Comparison of ENCODE assay signal across 10 cellular contexts in the genomic region with DNA sequence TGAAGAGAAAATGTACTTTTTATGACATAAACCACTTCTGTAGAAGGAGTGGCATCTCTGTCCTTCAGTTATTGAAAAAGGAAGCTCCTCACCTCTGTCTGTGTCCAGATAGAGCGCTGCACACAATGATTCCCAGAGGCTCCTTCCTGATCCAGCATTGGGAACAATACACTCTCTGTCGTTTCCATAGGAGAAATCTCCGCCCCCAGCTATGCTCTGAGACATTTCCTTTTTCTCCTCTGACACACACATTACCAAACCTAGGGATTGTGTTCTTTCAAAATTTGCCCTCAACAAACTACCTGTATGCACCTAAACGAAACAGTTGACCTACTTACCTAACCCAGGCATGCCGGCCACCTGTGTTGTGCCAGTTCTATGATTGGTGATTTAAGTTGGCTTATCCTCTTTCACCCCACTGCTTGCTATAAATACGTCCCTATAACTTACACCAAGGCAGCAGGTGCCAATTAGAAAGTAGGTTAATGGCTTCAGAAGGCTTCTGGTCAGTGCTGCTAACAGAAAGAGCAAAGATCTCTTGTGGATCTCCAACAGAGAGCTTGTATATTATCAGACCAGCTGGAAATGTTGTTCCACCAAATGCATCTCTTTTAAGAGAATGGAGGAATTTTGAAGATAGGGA.
"Had no signal": no experiment of that assay in that cellular context is flagged by ENCODE, and none has a peak within 500 bp of the region (broad histone marks: within the 10 kb centered on the region; RNA-seq: fewer than 3 reads in every experiment).

No MANE protein-coding gene starts in this region.

- DNase-seq: activated CD4-positive, alpha-beta T cell treated with anti-CD3 and anti-CD28 coated beads, Interleukin-2, amount 50 U/mL, for 1 hour; activated CD8-positive, alpha-beta memory T cell treated with anti-CD3 and anti-CD28 coated beads for 24 hours; anterior cingulate cortex; esophagus squamous epithelium; hippocampal formation; pancreas; stimulated activated CD4-positive, alpha-beta T cell treated with anti-CD3 and anti-CD28 coated beads, Interleukin-12 subunit alpha, Interleukin-12 subunit beta, amount 100 ng/mL, for 4 hours; stimulated activated CD4-positive, alpha-beta T cell treated with anti-CD3 and anti-CD28 coated beads, Interleukin-2, amount 100 ng/mL, for 24 hours; SW 1271; upper lobe of right lung had no signal
